Comparison of ENCODE assay signal across 2 cellular contexts in genomic region chr16:4283939-4284338, GRCh38.
TF ChIP-seq lines count a peak whose summit lies in the region.

No MANE protein-coding gene starts in this region.

TF ChIP-seq in A549, 52 proteins besides CTCF, POLR2A, EP300 and RAD21:
- TF ChIP-seq HOXB5 (CRISPR knock-in tag; IDR thresholded peaks at IDR 0.05) (no peak), JUN (IDR thresholded peaks at IDR 0.05) (no peak), BHLHE40 (IDR thresholded peaks at IDR 0.05; ENCODE audit: low read depth, low read length) (no peak), CEBPB (IDR thresholded peaks at IDR 0.05) (no peak), HDAC2 (IDR thresholded peaks at IDR 0.05) (no peak), ZC3H11A (IDR thresholded peaks at IDR 0.05) (no peak), RNF2 (IDR thresholded peaks at IDR 0.05; ENCODE audit: borderline replicate concordance, low read depth) (no peak), TFCP2L1 (CRISPR knock-in tag; IDR thresholded peaks at IDR 0.05) (no peak), ZNF302 (CRISPR knock-in tag; IDR thresholded peaks at IDR 0.05) (no peak), TP53 (CRISPR knock-in tag; IDR thresholded peaks at IDR 0.05) (no peak)

TF ChIP-seq in IMR-90, 13 proteins besides CTCF, POLR2A, EP300 and RAD21:
- TF ChIP-seq FOS (IDR thresholded peaks at IDR 0.05; ENCODE audit: low read depth, low read length) = peak; percentile 55; the same call in 1 of the 2 replicates
- no peak for TF ChIP-seq RFX5 (IDR thresholded peaks at IDR 0.05; ENCODE audit: low read depth, low read length)
- TF ChIP-seq MAZ (IDR thresholded peaks at IDR 0.05; ENCODE audit: borderline replicate concordance, low read depth, low read length) = peak; percentile 57; the same call in 1 of the 2 replicates
- TF ChIP-seq, protein P1, sequence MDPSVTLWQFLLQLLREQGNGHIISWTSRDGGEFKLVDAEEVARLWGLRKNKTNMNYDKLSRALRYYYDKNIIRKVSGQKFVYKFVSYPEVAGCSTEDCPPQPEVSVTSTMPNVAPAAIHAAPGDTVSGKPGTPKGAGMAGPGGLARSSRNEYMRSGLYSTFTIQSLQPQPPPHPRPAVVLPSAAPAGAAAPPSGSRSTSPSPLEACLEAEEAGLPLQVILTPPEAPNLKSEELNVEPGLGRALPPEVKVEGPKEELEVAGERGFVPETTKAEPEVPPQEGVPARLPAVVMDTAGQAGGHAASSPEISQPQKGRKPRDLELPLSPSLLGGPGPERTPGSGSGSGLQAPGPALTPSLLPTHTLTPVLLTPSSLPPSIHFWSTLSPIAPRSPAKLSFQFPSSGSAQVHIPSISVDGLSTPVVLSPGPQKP (IDR thresholded peaks at IDR 0.05; ENCODE audit: borderline replicate concordance, low read depth, low read length) = no peak
